In the genomic region with DNA sequence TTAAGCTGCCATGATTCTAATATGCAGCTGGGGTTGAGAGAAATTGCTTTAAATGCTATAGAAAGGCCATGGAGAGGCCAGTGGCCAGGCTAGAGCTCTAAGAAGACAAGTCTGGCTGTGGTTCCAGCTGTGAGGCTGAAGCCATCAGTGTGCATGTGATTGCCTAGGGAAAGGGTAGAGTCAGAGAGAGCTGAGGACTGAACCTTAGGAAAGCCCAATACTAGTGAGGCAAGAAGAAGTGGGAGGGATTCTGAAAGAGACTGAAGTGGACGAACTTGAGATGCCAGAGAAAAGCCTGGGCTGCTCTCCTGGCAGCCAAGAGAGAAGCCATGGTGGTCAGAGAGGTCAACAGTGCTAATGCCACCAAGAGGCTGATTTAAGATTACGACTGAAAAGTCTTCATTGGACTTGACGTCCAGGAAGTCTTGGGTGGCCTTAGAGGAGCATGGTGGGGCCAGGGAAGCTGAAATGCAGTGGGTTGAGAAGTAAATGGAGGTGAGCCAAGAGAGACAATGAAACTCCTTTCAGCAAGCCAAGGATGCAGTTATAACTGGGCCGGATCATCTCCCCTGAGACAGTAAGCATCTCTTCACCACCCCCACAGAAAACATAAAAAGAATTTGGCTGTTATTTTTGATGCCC, we compare ENCODE assay signal across 13 cellular contexts.
DNase-seq lines count a peak whose midpoint lies in the region; TF ChIP-seq lines count a peak whose summit lies in the region.
"Had no signal": no experiment of that assay in that cellular context is flagged by ENCODE, and none has a peak within 500 bp of the region (broad histone marks: within the 10 kb centered on the region; RNA-seq: fewer than 3 reads in every experiment).

No MANE protein-coding gene starts in this region.

- no peak overlapping the region for H3K4me3 Mint-ChIP-seq in type B pancreatic cell
- H3K4me3 Mint-ChIP-seq: CD4-positive, CD25-positive, alpha-beta regulatory T cell; H9 had no signal

- H3K9me3 ChIP-seq in BLaER1 treated with 17β-estradiol and CSF1 and Interleukin-3, amounts not matched to agents 10 nM and 100 nM (replicated peaks in 1 of 11): peaks cover 21 to 35% (median 27%) of the 10 kb centered on the region in 11 experiments
- H3K9me3 ChIP-seq: BE2C had no signal

- H3K27me3 Mint-ChIP-seq in type B pancreatic cell: peaks cover 93% of the 10 kb centered on the region

- H4K20me1 ChIP-seq in BLaER1 treated with 17β-estradiol and CSF1 and Interleukin-3, amounts not matched to agents 10 nM and 100 nM: no peaks in the 10 kb centered on the region; a peak in 1 of 22 replicates

- peaks cover 20 to 65% (median 31%) of the 10 kb centered on the region in 11 experiments for H3K27me3 ChIP-seq in BLaER1 treated with 17β-estradiol and CSF1 and Interleukin-3, amounts not matched to agents 10 nM and 100 nM

- no peak overlapping the region for H3K27ac Mint-ChIP-seq in type B pancreatic cell
- H3K27ac Mint-ChIP-seq: CD4-positive, CD25-positive, alpha-beta regulatory T cell; H9 had no signal

- DNase-seq in choroid plexus epithelial cell (ENCODE audit: low read depth) (peak; percentile 34), myocyte (ENCODE audit: low read depth) (peak; percentile 22), type B pancreatic cell (ENCODE audit: extremely low spot score, unreplicated experiment) (peak; percentile 27), C1 segment of cervical spinal cord (lab: John Stamatoyannopoulos, UW) (no peak), AML-193 (lab: John Stamatoyannopoulos, UW) (no peak), A172 (ENCODE audit: low spot score) (no peak)
- DNase-seq: BE2C; CD4-positive, CD25-positive, alpha-beta regulatory T cell; DMS79; GOT3; H9 had no signal

- H3K36me3 Mint-ChIP-seq in type B pancreatic cell: peaks cover 3% of the 10 kb centered on the region
- H3K36me3 Mint-ChIP-seq: CD4-positive, CD25-positive, alpha-beta regulatory T cell had no signal

- no peaks in the 10 kb centered on the region for H3K9me3 Mint-ChIP-seq in type B pancreatic cell
- H3K9me3 Mint-ChIP-seq: H9 had no signal

- peak overlapping the region in 10 of 11 experiments; percentile 9 to 72 (median 50); a peak in 17 of 22 replicates for H3K4me2 ChIP-seq in BLaER1 treated with 17β-estradiol and CSF1 and Interleukin-3, amounts not matched to agents 10 nM and 100 nM
- H3K4me2 ChIP-seq: KMS-11 had no signal

- H3K36me3 ChIP-seq in BLaER1 treated with 17β-estradiol and CSF1 and Interleukin-3, amounts not matched to agents 10 nM and 100 nM: no peaks in the 10 kb centered on the region
- H3K36me3 ChIP-seq: BE2C had no signal

- no peak overlapping the region for H3K27ac ChIP-seq in BLaER1 treated with 17β-estradiol and CSF1 and Interleukin-3, amounts not matched to agents 10 nM and 100 nM
- H3K27ac ChIP-seq: KMS-11 had no signal

- H3K4me1 ChIP-seq in BLaER1 treated with 17β-estradiol and CSF1 and Interleukin-3, amounts not matched to agents 10 nM and 100 nM: peaks cover 8 to 23% (median 18%) of the 10 kb centered on the region in 10 experiments; a peak in 19 of 20 replicates
- H3K4me1 ChIP-seq: BE2C had no signal

- no peak overlapping the region for H3K9ac ChIP-seq in BLaER1 treated with 17β-estradiol and CSF1 and Interleukin-3, amounts not matched to agents 10 nM and 100 nM
- H3K9ac ChIP-seq: KMS-11 had no signal

- peaks cover 11% of the 10 kb centered on the region for H3K4me1 Mint-ChIP-seq in type B pancreatic cell (ENCODE audit: unreplicated experiment)

- TF ChIP-seq CTCF in choroid plexus epithelial cell (conservative IDR thresholded peaks at IDR 0.05; ENCODE audit: low read depth, low read length) (no peak), type B pancreatic cell (conservative IDR thresholded peaks at IDR 0.05) (no peak)

- no peak overlapping the region for H3K4me3 ChIP-seq in BLaER1 treated with 17β-estradiol and CSF1 and Interleukin-3, amounts not matched to agents 10 nM and 100 nM
- H3K4me3 ChIP-seq in choroid plexus epithelial cell (ENCODE audit: low read depth, low read length): no peak overlapping the region

Comparison
In these comparisons a context has a peak if more than half of its experiments do, and no peak if none do; other contexts are left out.
1. DNase-seq: peak in choroid plexus epithelial cell (single experiment), myocyte (single experiment) and type B pancreatic cell (single experiment); none in C1 segment of cervical spinal cord (0 of 14), AML-193 (0 of 2) and A172 (single experiment).